8 cellular contexts compared by ENCODE assay signal in genomic region chr4:173013232-173013932, GRCh38.
DNase-seq lines count a peak whose midpoint lies in the region; ATAC-seq, FAIRE-seq and TF ChIP-seq lines count a peak whose summit lies in the region.

No MANE protein-coding gene starts in this region.

- no peak overlapping the region for H3K27ac Mint-ChIP-seq in T-cell

- TF ChIP-seq CTCF in AG04450 (IDR thresholded peaks at IDR 0.05; ENCODE audit: low read depth, low read length) = peak; percentile 67
- peak; percentile 56 for TF ChIP-seq CTCF in GM13976 (IDR thresholded peaks at IDR 0.05; ENCODE audit: borderline replicate concordance, control extremely low read depth, extremely low read depth, insufficient read depth, missing control alignments)
- TF ChIP-seq CTCF in K562 (IDR thresholded peaks at IDR 0.05 in 2 of 3, conservative IDR thresholded peaks at IDR 0.05 in 1 of 3; ENCODE audit: insufficient read depth in 2 of 3, low read depth in 1 of 3, low read length in 3 of 3) = peak; percentile 42 to 74 (median 64); a peak in 5 of 6 replicates

- no peak for DNase-seq in AG04450 (ENCODE audit: low read depth, low spot score)
- DNase-seq in GM13976 (ENCODE audit: low spot score) = peak; percentile 61
- DNase-seq in Jurkat, Clone E6-1 (ENCODE audit: low read depth, low spot score) = peak; percentile 54
- DNase-seq in T-cell = peak in 30 of 34 experiments; percentile 7 to 57 (median 33)
- peak; percentile 57 to 62 (median 62) for DNase-seq in K562 (ENCODE audit: extremely low read depth in 1 of 4, low spot score in 3 of 4)
- peak; percentile 30 for DNase-seq in iris pigment epithelial cell (ENCODE audit: low read depth)
- DNase-seq in stimulated activated CD4-positive, alpha-beta T cell treated with anti-CD3 and anti-CD28 coated beads, Interleukin-4, amount 100 ng/mL, for 1 hour = peak; percentile 29

- WGBS in K562 (ENCODE audit: insufficient coverage, low coverage, missing lambda C conversion rate) = 0% methylated on average over 3 of the region's 6 CpGs

- in situ Hi-C loops in GM13976 (cut with MboI; ENCODE audit: low sequenced_read_pairs, unreplicated experiment) = loop anchor here (10.0 kb wide), 1 partner anchor 401 kb away; no protein-coding TSS in a partner anchor
- in situ Hi-C loops in K562 (cut with MboI) = no loop called here

- CTCF ChIA-PET in AG04450 (lab: Charles Lee) (interaction anchor here (0.5 to 4.9 kb wide), 113 partner anchors 8 to 1335 kb away, joined by 3 to 334 read pairs (median 5); partner anchors contain the start of gene GALNT7), T-cell (lab: Charles Lee) (interaction anchor here (0.5 to 3.8 kb wide), 78 partner anchors 10 to 1254 kb away, joined by 3 to 108 read pairs (median 4); partner anchors contain the start of gene GALNT7 (in 2 of the 2)), K562 (lab: Yijun Ruan, JAX; ENCODE audit: low intra/inter-chr PET ratio) (interaction anchor here (0.9 to 3.4 kb wide), 5 partner anchors 244 to 404 kb away, joined by 3 to 19 read pairs (median 12); no protein-coding TSS in a partner anchor)

- no peak overlapping the region for H3K4me3 Mint-ChIP-seq in T-cell

- H4K20me1 ChIP-seq in K562 (replicated peaks; ENCODE audit: control insufficient read depth, insufficient read depth, low read length) = no peaks in the 10 kb centered on the region

- H3K27me3 ChIP-seq in AG04450 (ENCODE audit: control insufficient read depth, insufficient read depth, low read length) (no peaks in the 10 kb centered on the region), K562 (ENCODE audit: control insufficient read depth in 2 of 2, insufficient read depth in 2 of 2, low read length in 2 of 2) (no peaks in the 10 kb centered on the region; a peak in 1 of 5 replicates)

- BruUV-seq in K562 (replicated peaks; lab: Mats Ljungman, UMichigan) = no TSS peak

- H3K9me3 Mint-ChIP-seq in T-cell = no peaks in the 10 kb centered on the region

- no peaks in the 10 kb centered on the region for H3K36me3 Mint-ChIP-seq in T-cell

- TF ChIP-seq RAD21 in K562 (CRISPR knock-in tag; conservative IDR thresholded peaks at IDR 0.05 in 1 of 2, IDR thresholded peaks at IDR 0.05 in 1 of 2) = peak; percentile 66 to 77

- H3K4me3 ChIP-seq in AG04450 (ENCODE audit: low read depth, low read length) (no peak overlapping the region), K562 (no peak overlapping the region)
- H3K4me3 ChIP-seq in Jurkat, Clone E6-1 (ENCODE audit: low read length) = no peak overlapping the region

- no peak for TF ChIP-seq EP300 in K562 (IDR thresholded peaks at IDR 0.05; ENCODE audit: low read length)

- H2AFZ ChIP-seq in K562 (ENCODE audit: low read depth, low read length) = no peak overlapping the region

- H3K4me2 ChIP-seq in K562 (ENCODE audit: insufficient read depth, low read length) = no peak overlapping the region

- ATAC-seq in T-cell (replicated peaks in 1 of 4) = peak in 2 of 4 experiments; percentile 53 to 68
- peak; percentile 82 for ATAC-seq in K562
- ATAC-seq in HG02678 (IDR thresholded peaks at IDR 0.05; ENCODE audit: unreplicated experiment) = no peak

- no peak for TF ChIP-seq POLR2A in K562 (conservative IDR thresholded peaks at IDR 0.05)

- H3K36me3 ChIP-seq in K562 (ENCODE audit: control insufficient read depth, insufficient read depth, low read length) = no peaks in the 10 kb centered on the region

- peak; percentile 78 for FAIRE-seq in K562 (lab: Jason Lieb, UNC)

- intact Hi-C loops in K562 (cut with micrococcal nuclease) = loop anchor here (1.0 to 5.0 kb wide), 5 partner anchors 244 to 479 kb away; no protein-coding TSS in a partner anchor

- no peaks in the 10 kb centered on the region for H3K9me3 ChIP-seq in AG04450 (ENCODE audit: control insufficient read depth, insufficient read depth, low read length)
- no peaks in the 10 kb centered on the region for H3K9me3 ChIP-seq in K562 (replicated peaks; ENCODE audit: control insufficient read depth, insufficient read depth, low read depth, low read length)

- no peaks in the 10 kb centered on the region for H3K79me2 ChIP-seq in K562 (ENCODE audit: control insufficient read depth, insufficient read depth, low read length)

- no peaks in the 10 kb centered on the region for H3K4me1 Mint-ChIP-seq in T-cell

- H3K27ac ChIP-seq in AG04450 (ENCODE audit: low read depth, low read length) (no peak overlapping the region), K562 (ENCODE audit: extremely low read depth, low read depth, low read length) (no peak overlapping the region)

- POLR2A ChIA-PET in AG04450 (lab: Yijun Ruan, JAX) (interaction anchor here (0.5 to 1.4 kb wide), 3 partner anchors 155 to 404 kb away, joined by 3 to 5 read pairs (median 3); partner anchors contain the start of gene GALNT7), T-cell (lab: Charles Lee) (interaction anchor here (0.6 to 1.2 kb wide), 2 partner anchors 10 to 244 kb away, joined by 3 to 4 read pairs; no protein-coding TSS in a partner anchor), K562 (lab: Yijun Ruan, JAX) (interaction anchor here (0.6 to 1.6 kb wide), 6 partner anchors 9 to 964 kb away, joined by 3 to 4 read pairs (median 4); no protein-coding TSS in a partner anchor)

- no peaks in the 10 kb centered on the region for H3K27me3 Mint-ChIP-seq in T-cell

- H3K9me1 ChIP-seq in K562 (ENCODE audit: control insufficient read depth, insufficient read depth, low read length) = no peaks in the 10 kb centered on the region

- no peak overlapping the region for H3K9ac ChIP-seq in K562 (ENCODE audit: insufficient read depth in 1 of 2, low read depth in 2 of 2, low read length in 2 of 2)

- peaks cover 0 to 4% of the 10 kb centered on the region in 2 experiments; a peak in 1 of 5 replicates for H3K4me1 ChIP-seq in K562 (replicated peaks in 1 of 2; ENCODE audit: control insufficient read depth in 2 of 2, insufficient read depth in 2 of 2, low read length in 2 of 2)

TF ChIP-seq in K562, 482 proteins besides CTCF, POLR2A, EP300 and RAD21 (continues in another document):
- TF ChIP-seq NBN (IDR thresholded peaks at IDR 0.05; ENCODE audit: low read depth) (no peak), SNRNP70 (optimal IDR thresholded peaks at IDR 0.05; ENCODE audit: low read depth, low read length) (no peak), RERE (CRISPR knock-in tag; IDR thresholded peaks at IDR 0.05; ENCODE audit: borderline replicate concordance) (no peak), XRCC3 (IDR thresholded peaks at IDR 0.05) (no peak), FOXK2 (conservative IDR thresholded peaks at IDR 0.05 in 1 of 2, IDR thresholded peaks at IDR 0.05 in 1 of 2; ENCODE audit: low read depth in 2 of 2) (peak in 1 of 2 experiments; percentile 12; a peak in 1 of 4 replicates), ELF1 (tag; IDR thresholded peaks at IDR 0.05) (no peak), ARID3A (IDR thresholded peaks at IDR 0.05; ENCODE audit: borderline replicate concordance, low read depth, low read length) (no peak), ZNF830 (CRISPR knock-in tag; IDR thresholded peaks at IDR 0.05) (no peak), RBM17 (IDR thresholded peaks at IDR 0.05; ENCODE audit: borderline replicate concordance, low read depth, low read length) (no peak), ZSCAN32 (CRISPR knock-in tag; IDR thresholded peaks at IDR 0.05) (no peak), ARID2 (IDR thresholded peaks at IDR 0.05) (peak; percentile 55; the same call in 1 of the 2 replicates), SLC30A9 (CRISPR knock-in tag; IDR thresholded peaks at IDR 0.05) (no peak)
